ENCODE assay signal across 14 cellular contexts in the genomic region with DNA sequence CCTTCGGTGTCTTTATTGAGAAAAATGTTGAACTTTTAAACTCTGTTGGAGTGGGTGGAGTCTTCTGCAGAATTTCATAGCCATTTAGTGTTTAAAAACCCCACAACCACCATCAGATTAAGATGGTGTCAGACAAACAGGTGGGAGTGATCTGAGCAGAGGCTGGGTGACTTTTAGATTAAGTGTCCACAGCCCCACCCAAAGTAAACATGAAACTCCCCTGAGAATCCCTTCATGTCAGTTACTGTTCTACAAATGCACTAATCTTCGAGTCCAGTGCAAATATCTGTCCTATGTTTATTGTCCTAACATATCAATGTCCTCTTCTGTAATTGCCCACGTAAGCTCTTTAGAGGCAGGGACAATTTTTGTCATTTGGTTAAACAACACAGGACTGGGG.
A peak's percentile ranks its signal among the peaks of the same experiment; 100 is the strongest.
DNase-seq lines count a peak whose midpoint lies in the region; TF ChIP-seq lines count a peak whose summit lies in the region.
"Had no signal": no experiment of that assay in that cellular context is flagged by ENCODE, and none has a peak within 500 bp of the region (broad histone marks: within the 10 kb centered on the region; RNA-seq: fewer than 3 reads in every experiment).

No MANE protein-coding gene starts in this region.

- no peak overlapping the region for H3K4me3 Mint-ChIP-seq in activated naive CD8-positive, alpha-beta T cell
- H3K4me3 Mint-ChIP-seq in activated naive CD8-positive, alpha-beta T cell treated with anti-CD3 and anti-CD28 coated beads for 36 hours, result no peak overlapping the region
- H3K4me3 Mint-ChIP-seq: naive B cell had no signal

- H3K4me1 Mint-ChIP-seq in activated naive CD8-positive, alpha-beta T cell (ENCODE audit: low read depth), result peaks cover 21% of the 10 kb centered on the region
- peaks cover 9% of the 10 kb centered on the region for H3K4me1 Mint-ChIP-seq in activated naive CD8-positive, alpha-beta T cell treated with anti-CD3 and anti-CD28 coated beads for 36 hours
- H3K4me1 Mint-ChIP-seq: naive B cell had no signal

- H3K27ac Mint-ChIP-seq in activated naive CD8-positive, alpha-beta T cell, result peak overlapping the region; percentile 90
- no peak overlapping the region for H3K27ac Mint-ChIP-seq in activated naive CD8-positive, alpha-beta T cell treated with anti-CD3 and anti-CD28 coated beads for 36 hours

- H3K27ac ChIP-seq in transverse colon, result peak overlapping the region in 3 of 4 donors; percentile 31 to 81 (median 55)
- H3K27ac ChIP-seq: WERI-Rb-1 had no signal

- in situ Hi-C loops in transverse colon (cut with MboI; ENCODE audit: low pct_ligation_motif_present in 1 of 4, low pct_unique_long_range_greater_than_20kb in 1 of 4, low sequenced_read_pairs in 3 of 4), result no loop called here

- no peaks in the 10 kb centered on the region for H3K36me3 Mint-ChIP-seq in activated naive CD8-positive, alpha-beta T cell
- H3K36me3 Mint-ChIP-seq in activated naive CD8-positive, alpha-beta T cell treated with anti-CD3 and anti-CD28 coated beads for 36 hours, result no peaks in the 10 kb centered on the region
- H3K36me3 Mint-ChIP-seq: naive B cell had no signal

- no peak overlapping the region for H3K4me3 ChIP-seq in transverse colon

- H3K4me1 ChIP-seq in transverse colon, result peaks cover 0 to 43% (median 28%) of the 10 kb centered on the region in 4 donors

- no peak for DNase-seq in activated naive CD8-positive, alpha-beta T cell treated with anti-CD3 and anti-CD28 coated beads for 36 hours
- peak; percentile 50 for DNase-seq in LoVo (ENCODE audit: low spot score)
- peak; percentile 16 for DNase-seq in cerebellar cortex (ENCODE audit: low spot score)
- DNase-seq in transverse colon, result no peak
- no peak for DNase-seq in NAMALWA (ENCODE audit: low spot score)
- no peak for DNase-seq in GDM1 (lab: John Stamatoyannopoulos, UW)
- DNase-seq: activated CD8-positive, alpha-beta memory T cell treated with anti-CD3 and anti-CD28 coated beads, Interleukin-2, amount 50 U/mL, for 48 hours; central memory CD4-positive, alpha-beta T cell; Karpas-422; left ventricle myocardium superior; naive B cell; NCI-H1436; WERI-Rb-1 had no signal

- TF ChIP-seq POLR2A in transverse colon (IDR thresholded peaks at IDR 0.05), result no peak

- TF ChIP-seq CTCF in transverse colon (IDR thresholded peaks at IDR 0.05), result no peak

- TF ChIP-seq EP300 in transverse colon (IDR thresholded peaks at IDR 0.05; ENCODE audit: low read depth), result no peak

- H3K36me3 ChIP-seq in transverse colon, result no peaks in the 10 kb centered on the region
- H3K36me3 ChIP-seq: WERI-Rb-1 had no signal

- no peaks in the 10 kb centered on the region for H3K9me3 ChIP-seq in transverse colon

- no peaks in the 10 kb centered on the region for H3K27me3 ChIP-seq in transverse colon

- 36 to 41% methylated on average over 2 to 3 of the region's 3 CpGs for WGBS in transverse colon (ENCODE audit: low coverage in 1 of 2), 2 donors

- H3K9me3 Mint-ChIP-seq in activated naive CD8-positive, alpha-beta T cell (ENCODE audit: low read depth), result no peaks in the 10 kb centered on the region
- peaks cover 1% of the 10 kb centered on the region for H3K9me3 Mint-ChIP-seq in activated naive CD8-positive, alpha-beta T cell treated with anti-CD3 and anti-CD28 coated beads for 36 hours

- intact Hi-C loops in transverse colon (cut with DNase I; ENCODE audit: low total_unique reads), result no loop called here

- H3K27me3 Mint-ChIP-seq in activated naive CD8-positive, alpha-beta T cell, result no peaks in the 10 kb centered on the region
- peaks cover 20% of the 10 kb centered on the region for H3K27me3 Mint-ChIP-seq in activated naive CD8-positive, alpha-beta T cell treated with anti-CD3 and anti-CD28 coated beads for 36 hours

Comparison
In these comparisons a context has a peak if more than half of its experiments do, and no peak if none do; other contexts are left out.
1. DNase-seq: peak in LoVo (single experiment) and cerebellar cortex (single experiment); none in activated naive CD8-positive, alpha-beta T cell treated with anti-CD3 and anti-CD28 coated beads for 36 hours (single experiment), transverse colon (single experiment), NAMALWA (single experiment) and GDM1 (single experiment).